ENCODE assay signal across 2 cellular contexts in the genomic region with DNA sequence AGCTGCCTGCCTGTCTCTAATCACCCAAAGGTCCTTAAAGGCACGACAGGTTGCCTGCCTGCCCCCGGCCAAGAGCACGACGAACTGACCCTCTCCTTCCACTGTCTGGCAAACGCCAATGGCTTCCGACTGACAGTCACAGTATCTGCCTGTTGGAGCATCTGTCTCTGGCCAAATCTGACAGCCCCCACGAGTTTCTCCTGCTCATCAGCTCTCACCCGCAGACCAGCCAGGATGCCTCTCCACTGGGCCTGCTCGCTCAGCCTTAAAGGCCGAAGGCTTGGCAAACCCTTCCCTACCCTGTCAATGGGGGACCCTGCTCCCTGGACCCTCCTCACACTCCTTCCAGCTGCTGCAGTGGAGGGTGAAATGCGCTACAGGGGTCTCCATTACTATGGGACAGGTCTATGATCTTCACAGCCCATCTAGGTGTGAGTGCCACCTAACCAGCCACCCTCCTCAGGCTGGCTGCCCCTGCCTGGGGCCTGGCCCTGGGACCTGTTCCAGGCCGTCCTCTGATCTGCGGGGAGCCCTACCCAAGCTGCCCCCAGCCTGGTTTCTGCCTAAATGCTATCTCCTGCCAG.
TF ChIP-seq lines count a peak whose summit lies in the region.

No MANE protein-coding gene starts in this region.

TF ChIP-seq in GM12891, 5 proteins besides CTCF, POLR2A, EP300 and RAD21:
- TF ChIP-seq POU2F2 (IDR thresholded peaks at IDR 0.05; ENCODE audit: low read depth, low read length) (peak; percentile 48; the same call in 1 of the 2 replicates), SPI1 (IDR thresholded peaks at IDR 0.05; ENCODE audit: low read depth, low read length) (no peak), POLR2AphosphoS5 (IDR thresholded peaks at IDR 0.05; ENCODE audit: low read depth, low read length) (peak; percentile 71), PAX5 (IDR thresholded peaks at IDR 0.05; ENCODE audit: insufficient read depth, low read length, severe bottlenecking) (no peak)
TF ChIP-seq in GM12891: peak in this region for 2.

TF ChIP-seq in H1, 55 proteins besides CTCF, POLR2A, EP300 and RAD21:
- TF ChIP-seq NRF1 (IDR thresholded peaks at IDR 0.05; ENCODE audit: low read depth, low read length) (no peak), TCF12 (IDR thresholded peaks at IDR 0.05; ENCODE audit: low read depth, low read length) (no peak), KDM4A (IDR thresholded peaks at IDR 0.05; ENCODE audit: low read depth, low read length, severe bottlenecking) (no peak), TBP (IDR thresholded peaks at IDR 0.05; ENCODE audit: low read depth, low read length) (no peak), TEAD4 (IDR thresholded peaks at IDR 0.05; ENCODE audit: low read depth, low read length) (no peak), CEBPB (IDR thresholded peaks at IDR 0.05; ENCODE audit: low read depth, low read length) (no peak), BACH1 (IDR thresholded peaks at IDR 0.05; ENCODE audit: low read length) (no peak), EZH2 (IDR thresholded peaks at IDR 0.05; ENCODE audit: low read depth, low read length, severe bottlenecking) (no peak), FOSL1 (IDR thresholded peaks at IDR 0.05; ENCODE audit: insufficient read depth, low read depth, low read length) (no peak), SRF (IDR thresholded peaks at IDR 0.05; ENCODE audit: low read depth, low read length) (no peak), PHF8 (conservative IDR thresholded peaks at IDR 0.05; ENCODE audit: low read depth, low read length) (no peak), HDAC2 (IDR thresholded peaks at IDR 0.05; ENCODE audit: borderline replicate concordance in 1 of 2, low read depth in 2 of 2, low read length in 2 of 2) (no peak), RBBP5 (IDR thresholded peaks at IDR 0.05; ENCODE audit: borderline replicate concordance, low read depth, low read length) (no peak), KDM5A (IDR thresholded peaks at IDR 0.05; ENCODE audit: low read length) (no peak), SIX5 (IDR thresholded peaks at IDR 0.05; ENCODE audit: low read depth, low read length) (no peak), POU5F1 (IDR thresholded peaks at IDR 0.05; ENCODE audit: low read depth, low read length) (no peak), CBX8 (IDR thresholded peaks at IDR 0.05; ENCODE audit: borderline replicate concordance, low read depth, low read length) (no peak), JUN (IDR thresholded peaks at IDR 0.05; ENCODE audit: low read depth, low read length) (no peak)
